ENCODE assay signal across 17 cellular contexts in the genomic region with DNA sequence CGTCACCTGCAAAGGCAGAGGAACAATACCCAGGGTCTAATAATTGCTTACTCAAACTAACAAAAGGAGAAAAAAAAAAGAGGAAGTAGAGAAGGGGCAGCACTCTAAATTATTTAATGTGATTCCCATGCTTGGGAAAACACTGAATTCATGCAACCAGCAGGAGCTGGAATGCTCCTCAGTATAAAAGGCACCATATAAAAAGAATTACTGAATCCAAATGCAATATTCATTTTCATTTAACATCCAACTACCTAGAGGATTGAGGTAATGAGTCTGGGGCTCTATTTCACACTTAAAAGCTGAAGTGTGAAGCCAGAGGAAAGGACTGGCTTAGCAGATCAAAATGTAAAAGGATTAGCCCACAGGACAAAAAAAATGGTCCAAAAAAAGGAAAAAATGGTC. TPM values are rescaled to one million over a fixed set of nuclear protein-coding genes. Genes with fewer than 3 reads are reported as not detected.
DNase-seq lines count a peak whose midpoint lies in the region; ATAC-seq, FAIRE-seq and TF ChIP-seq lines count a peak whose summit lies in the region.
"Had no signal": no experiment of that assay in that cellular context is flagged by ENCODE, and none has a peak within 500 bp of the region (broad histone marks: within the 10 kb centered on the region; RNA-seq: fewer than 3 reads in every experiment).

No MANE protein-coding gene starts in this region.

- H2AFZ ChIP-seq in OCI-LY3 (ENCODE audit: low read depth, low read length) (no peak overlapping the region), hepatocyte (no peak overlapping the region)

- no peaks in the 10 kb centered on the region for H3K27me3 Mint-ChIP-seq in progenitor cell of endocrine pancreas

- H3K9ac ChIP-seq in OCI-LY3 (ENCODE audit: low read length), result peak overlapping the region; percentile 7; the same call in 1 of the 2 replicates

- CTCF ChIA-PET in A549 (lab: Yijun Ruan, JAX), result interaction anchor here (0.6 to 1.5 kb wide), 3 partner anchors 99 to 199 kb away, joined by 3 to 5 read pairs (median 4); no protein-coding TSS in a partner anchor

- no peaks in the 10 kb centered on the region for H3K9me3 ChIP-seq in A549
- H3K9me3 ChIP-seq in OCI-LY3 (ENCODE audit: insufficient read depth, low read length), result no peaks in the 10 kb centered on the region
- no peaks in the 10 kb centered on the region for H3K9me3 ChIP-seq in hepatocyte (ENCODE audit: low read depth)
- H3K9me3 ChIP-seq: adrenal gland, colonic mucosa, vagina had no signal

- no peak for TF ChIP-seq POLR2A in A549 (IDR thresholded peaks at IDR 0.05; ENCODE audit: low read length)

- ATAC-seq in A549 (no peak), omental fat pad (ENCODE audit: low FRiP score) (no peak)

- no peak for TF ChIP-seq RAD21 in A549 (conservative IDR thresholded peaks at IDR 0.05 in 1 of 2, IDR thresholded peaks at IDR 0.05 in 1 of 2)

- POLR2A ChIA-PET in A549 (lab: Yijun Ruan, JAX), result interaction anchor here (0.6 kb wide), 1 partner anchor 14 kb away, joined by 3 read pairs; no protein-coding TSS in a partner anchor

- TF ChIP-seq CTCF in A549 (IDR thresholded peaks at IDR 0.05) (no peak), GM13976 (IDR thresholded peaks at IDR 0.05; ENCODE audit: borderline replicate concordance, control extremely low read depth, extremely low read depth, insufficient read depth, missing control alignments) (no peak), OCI-LY3 (IDR thresholded peaks at IDR 0.05; ENCODE audit: low read depth, low read length) (no peak), hepatocyte (IDR thresholded peaks at IDR 0.05; ENCODE audit: poor library complexity) (no peak), omental fat pad (IDR thresholded peaks at IDR 0.05) (no peak), progenitor cell of endocrine pancreas (IDR thresholded peaks at IDR 0.05; ENCODE audit: unreplicated experiment) (no peak)

- no peak for DNase-seq in A549 (ENCODE audit: low read depth in 1 of 2, low spot score in 1 of 2)
- DNase-seq in GM13976 (ENCODE audit: low spot score), result peak; percentile 52
- no peak for DNase-seq in hepatocyte (ENCODE audit: low spot score)
- no peak for DNase-seq in omental fat pad (ENCODE audit: low spot score)
- no peak for DNase-seq in T-helper 9 cell
- no peak for DNase-seq in progenitor cell of endocrine pancreas (ENCODE audit: low spot score, unreplicated experiment)
- no peak for DNase-seq in urothelium cell line (ENCODE audit: low spot score)
- DNase-seq: adrenal gland; colonic mucosa; DMS79; Karpas-422; mesendoderm; NCI-H2171; posterior cingulate gyrus; stimulated activated CD8-positive, alpha-beta memory T cell treated with anti-CD3 and anti-CD28 coated beads, Interleukin-4, amount 100 ng/mL, for 48 hours had no signal

- H3K79me2 ChIP-seq in OCI-LY3 (ENCODE audit: low read length), result peaks cover 100% of the 10 kb centered on the region
- peaks cover 98% of the 10 kb centered on the region for H3K79me2 ChIP-seq in hepatocyte

- H3K4me3 Mint-ChIP-seq in progenitor cell of endocrine pancreas (ENCODE audit: low read depth), result no peak overlapping the region

- H3K27ac Mint-ChIP-seq in progenitor cell of endocrine pancreas, result no peak overlapping the region

- 93% methylated on average over 1 of the region's 1 CpG for WGBS in A549 (ENCODE audit: missing lambda C conversion rate)
- 96% methylated on average over 1 of the region's 1 CpG for WGBS in hepatocyte (ENCODE audit: low lambda C conversion rate, missing lambda C conversion rate)

- peaks cover 21% of the 10 kb centered on the region for H3K4me1 Mint-ChIP-seq in progenitor cell of endocrine pancreas (ENCODE audit: low read depth)

- H3K4me2 ChIP-seq in A549 (peak overlapping the region; percentile 95), OCI-LY3 (ENCODE audit: low read length) (peak overlapping the region; percentile 50), hepatocyte (no peak overlapping the region)

- H3K4me1 ChIP-seq in A549 (peaks cover 95% of the 10 kb centered on the region), OCI-LY3 (ENCODE audit: low read length) (peaks cover 92% of the 10 kb centered on the region), hepatocyte (ENCODE audit: insufficient read depth) (peaks cover 36% of the 10 kb centered on the region)

- no peaks in the 10 kb centered on the region for H3K27me3 ChIP-seq in OCI-LY3 (ENCODE audit: low read depth, low read length)
- H3K27me3 ChIP-seq in hepatocyte, result no peaks in the 10 kb centered on the region
- H3K27me3 ChIP-seq: adrenal gland, colonic mucosa, vagina had no signal

- TF ChIP-seq EP300 in A549 (IDR thresholded peaks at IDR 0.05), result no peak

- peaks cover 2% of the 10 kb centered on the region for H3K36me3 Mint-ChIP-seq in progenitor cell of endocrine pancreas (ENCODE audit: insufficient read depth)

- H3K9me2 ChIP-seq in hepatocyte (replicated peaks; ENCODE audit: insufficient read depth), result no peaks in the 10 kb centered on the region

- in situ Hi-C loops in GM13976 (cut with MboI; ENCODE audit: low sequenced_read_pairs, unreplicated experiment), result no loop called here

- peak overlapping the region; percentile 69 to 98 for H3K27ac ChIP-seq in A549
- peak overlapping the region; percentile 38 for H3K27ac ChIP-seq in OCI-LY3 (ENCODE audit: low read length)
- peak overlapping the region; percentile 85 for H3K27ac ChIP-seq in hepatocyte
- H3K27ac ChIP-seq: colonic mucosa, vagina had no signal

- H3K4me3 ChIP-seq in A549 (no peak overlapping the region), OCI-LY3 (ENCODE audit: low read length) (peak overlapping the region; percentile 6; the same call in 1 of the 2 replicates), hepatocyte (no peak overlapping the region)
- H3K4me3 ChIP-seq: adrenal gland, colonic mucosa, vagina had no signal

- peaks cover 55% of the 10 kb centered on the region for H4K20me1 ChIP-seq in OCI-LY3 (ENCODE audit: insufficient read depth, low read length)
- peaks cover 56% of the 10 kb centered on the region for H4K20me1 ChIP-seq in hepatocyte (ENCODE audit: insufficient read depth, poor library complexity, severe bottlenecking)

- H3K36me3 ChIP-seq in OCI-LY3 (replicated peaks; ENCODE audit: low read depth, low read length) (peaks cover 13% of the 10 kb centered on the region), hepatocyte (replicated peaks; ENCODE audit: insufficient read depth, low read depth) (no peaks in the 10 kb centered on the region)
- H3K36me3 ChIP-seq: adrenal gland, colonic mucosa, vagina had no signal

- no peaks in the 10 kb centered on the region for H3K9me3 Mint-ChIP-seq in progenitor cell of endocrine pancreas (ENCODE audit: low read depth)

- FAIRE-seq in A549 (lab: Jason Lieb, UNC), result no peak
- FAIRE-seq in urothelium cell line (lab: Jason Lieb, UNC), result no peak

TF ChIP-seq in A549, 52 proteins besides CTCF, POLR2A, EP300 and RAD21:
- TF ChIP-seq CEBPB (IDR thresholded peaks at IDR 0.05) (no peak), MAZ (IDR thresholded peaks at IDR 0.05; ENCODE audit: borderline replicate concordance, low read depth, low read length) (no peak), ESRRA (IDR thresholded peaks at IDR 0.05; ENCODE audit: borderline replicate concordance, low read length) (no peak), CBX8 (IDR thresholded peaks at IDR 0.05) (no peak), POLR2AphosphoS2 (conservative IDR thresholded peaks at IDR 0.05; ENCODE audit: low read length) (no peak), EHMT2 (IDR thresholded peaks at IDR 0.05; ENCODE audit: low read depth) (no peak)
- TF ChIP-seq, protein P1, sequence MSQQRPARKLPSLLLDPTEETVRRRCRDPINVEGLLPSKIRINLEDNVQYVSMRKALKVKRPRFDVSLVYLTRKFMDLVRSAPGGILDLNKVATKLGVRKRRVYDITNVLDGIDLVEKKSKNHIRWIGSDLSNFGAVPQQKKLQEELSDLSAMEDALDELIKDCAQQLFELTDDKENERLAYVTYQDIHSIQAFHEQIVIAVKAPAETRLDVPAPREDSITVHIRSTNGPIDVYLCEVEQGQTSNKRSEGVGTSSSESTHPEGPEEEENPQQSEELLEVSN (IDR thresholded peaks at IDR 0.05; ENCODE audit: borderline replicate concordance, low read depth), result no peak

RNA-seq across cellular contexts. Expression of gene B4GALT5, which starts 8.7 kb away (rescaled TPM):
- polyA plus RNA-seq in A549 (2011; rRNA removed) (82.8 and 88.7 TPM in 2 replicates), A549 (2017; fragmentation: RNase III; extraction: RNeasy Plus Mini Kit Qiagen cat#74134 plus additional on column Dnase treatment) (68.1 to 84.0 TPM (median 81.5 TPM) in 3 replicates), hepatocyte (12.0 and 12.9 TPM in 2 replicates)
- 39.0 and 48.5 TPM in 2 replicates for polyA plus RNA-seq in A549 (2012; cell fraction: cytosol; rRNA removed)
- polyA plus RNA-seq in A549 (2012; cell fraction: nucleus; rRNA removed), result 23.2 and 34.8 TPM in 2 replicates
- polyA minus RNA-seq in A549 (2011; rRNA and poly(A)+ RNA removed), result 66.0 and 68.4 TPM in 2 replicates
- total RNA-seq in hepatocyte (41.8 and 42.5 TPM in 2 replicates), omental fat pad (10 to 100 TPM; 27.0 to 93.1 (median 31.3) TPM), progenitor cell of endocrine pancreas (58.6 and 58.8 TPM in 2 replicates)
